8 cellular contexts compared by ENCODE assay signal in genomic region chr6:156776841-156777576, GRCh38. TPM values are rescaled to one million over a fixed set of nuclear protein-coding genes. Genes with fewer than 3 reads are reported as not detected.
DNase-seq lines count a peak whose midpoint lies in the region; ATAC-seq, FAIRE-seq and TF ChIP-seq lines count a peak whose summit lies in the region.

Gene ARID1B, plus strand, starts transcription at chr6:156777378. Its CDS starts 303 bp downstream, at chr6:156777681.

- no peaks in the 10 kb centered on the region for H3K27me3 Mint-ChIP-seq in activated CD4-positive, alpha-beta T cell treated with anti-CD3 and anti-CD28 coated beads, Interleukin-2, amount 10 ng/mL, durations not matched to agents 7 days and 5 days

- DNase-seq in AG08395 (ENCODE audit: low spot score) (peak; percentile 79), NCI-H446 treated with DMSO at 0.1 percent for 48 hours (lab: John Stamatoyannopoulos, UW) (peak; percentile 42), dedifferentiated amniotic fluid mesenchymal stem cell (ENCODE audit: extremely low spot score) (peak; percentile 74), HepG2 (ENCODE audit: low spot score) (peak; percentile 70)
- DNase-seq in activated CD4-positive, alpha-beta T cell treated with anti-CD3 and anti-CD28 coated beads, Interleukin-2, amount 10 ng/mL, durations not matched to agents 7 days and 5 days: peak; percentile 80
- peak; percentile 78 for DNase-seq in stimulated activated CD4-positive, alpha-beta T cell treated with anti-CD3 and anti-CD28 coated beads, Interleukin-4, amount 100 ng/mL, for 1 hour

- peak within 1 kb of the TSS; percentile 81 for H2AFZ ChIP-seq in HepG2 (ENCODE audit: low read length)

- BruUV-seq in HepG2 (replicated peaks; lab: Mats Ljungman, UMichigan): no TSS peak

- H3K4me3 ChIP-seq in HepG2 (replicated peaks in 1 of 3; ENCODE audit: insufficient read depth in 1 of 3, low read depth in 2 of 3, low read length in 3 of 3): peak within 1 kb of the TSS; percentile 72 to 95 (median 93)

- peaks cover 5% of the 10 kb centered on the region for H3K36me3 Mint-ChIP-seq in activated CD4-positive, alpha-beta T cell treated with anti-CD3 and anti-CD28 coated beads, Interleukin-2, amount 10 ng/mL, durations not matched to agents 7 days and 5 days (ENCODE audit: low read depth)

- TF ChIP-seq EP300 in HepG2 (IDR thresholded peaks at IDR 0.05; ENCODE audit: low read depth in 2 of 2, low read length in 2 of 2) (0 out of 4 replicates have a peak, but pooled peaks of 1 of the 2 experiments have one; percentile 3), HepG2 (CRISPR knock-in tag; IDR thresholded peaks at IDR 0.05; ENCODE audit: borderline replicate concordance) (no peak)

- under 1% methylated on average over 42 of the region's 65 CpGs for WGBS in HepG2 (ENCODE audit: low lambda C conversion rate)

- POLR2A ChIA-PET in activated CD4-positive, alpha-beta T cell treated with anti-CD3 and anti-CD28 coated beads, Interleukin-2, amount 10 ng/mL, durations not matched to agents 7 days and 5 days (lab: Charles Lee): no interaction called here
- POLR2A ChIA-PET in HepG2 (lab: Yijun Ruan, JAX): interaction anchor here (0.6 to 1.9 kb wide), 6 partner anchors 57 to 245 kb away, joined by 3 to 10 read pairs (median 6); no protein-coding TSS in a partner anchor

- peak within 1 kb of the TSS; percentile 81 for H3K4me2 ChIP-seq in HepG2 (ENCODE audit: low read depth, low read length)

- H3K9me3 ChIP-seq in HepG2 (ENCODE audit: low read length): no peaks in the 10 kb centered on the region

- H4K20me1 ChIP-seq in HepG2 (ENCODE audit: insufficient read depth, low read length): peaks cover 22% of the 10 kb centered on the region

- no peaks in the 10 kb centered on the region for H3K36me3 ChIP-seq in HepG2 (replicated peaks in 1 of 2; ENCODE audit: control insufficient read depth in 1 of 2, insufficient read depth in 2 of 2, low read length in 2 of 2)

- peaks cover 20% of the 10 kb centered on the region for H3K4me1 ChIP-seq in HepG2 (ENCODE audit: insufficient read depth, low read length)

- no peak for TF ChIP-seq CTCF in HepG2 (CRISPR knock-in tag; IDR thresholded peaks at IDR 0.05)

- TF ChIP-seq POLR2A in HepG2 (IDR thresholded peaks at IDR 0.05; ENCODE audit: insufficient read depth in 1 of 2, low read depth in 2 of 2, low read length in 2 of 2): peak; percentile 68 to 89

- peaks cover 34% of the 10 kb centered on the region for H3K79me2 ChIP-seq in HepG2 (ENCODE audit: insufficient read depth, low read length)

- peak within 1 kb of the TSS; percentile 91 for H3K4me3 Mint-ChIP-seq in activated CD4-positive, alpha-beta T cell treated with anti-CD3 and anti-CD28 coated beads, Interleukin-2, amount 10 ng/mL, durations not matched to agents 7 days and 5 days

- intact Hi-C loops in HepG2 (cut with micrococcal nuclease; ENCODE audit: unreplicated experiment): loop anchor here (1.0 to 5.0 kb wide), 3 partner anchors 56 to 215 kb away; no protein-coding TSS in a partner anchor

- H3K27ac Mint-ChIP-seq in activated CD4-positive, alpha-beta T cell treated with anti-CD3 and anti-CD28 coated beads, Interleukin-2, amount 10 ng/mL, durations not matched to agents 7 days and 5 days: peak within 1 kb of the TSS; percentile 99

- no peaks in the 10 kb centered on the region; a peak in 1 of 5 replicates for H3K27me3 ChIP-seq in HepG2 (ENCODE audit: control insufficient read depth in 1 of 2, insufficient read depth in 2 of 2, low read length in 2 of 2)

- no peaks in the 10 kb centered on the region for H3K9me3 Mint-ChIP-seq in activated CD4-positive, alpha-beta T cell treated with anti-CD3 and anti-CD28 coated beads, Interleukin-2, amount 10 ng/mL, durations not matched to agents 7 days and 5 days

- CTCF ChIA-PET in activated CD4-positive, alpha-beta T cell treated with anti-CD3 and anti-CD28 coated beads, Interleukin-2, amount 10 ng/mL, durations not matched to agents 7 days and 5 days (lab: Charles Lee): interaction anchor here (1.0 to 1.4 kb wide), 2 partner anchors 90 to 103 kb away, joined by 4 read pairs; no protein-coding TSS in a partner anchor
- CTCF ChIA-PET in HepG2 (lab: Yijun Ruan, JAX; ENCODE audit: low intra/inter-chr PET ratio, low total read pairs): no interaction called here

- peaks cover 35% of the 10 kb centered on the region for H3K4me1 Mint-ChIP-seq in activated CD4-positive, alpha-beta T cell treated with anti-CD3 and anti-CD28 coated beads, Interleukin-2, amount 10 ng/mL, durations not matched to agents 7 days and 5 days

- in situ Hi-C loops in HepG2 (cut with HindIII; ENCODE audit: extremely low pct_ligation_motif_present, low pct_unique_long_range_greater_than_20kb): no loop called here

- TF ChIP-seq RAD21 in HepG2 (CRISPR knock-in tag; IDR thresholded peaks at IDR 0.05): peak; percentile 57

- ATAC-seq in GM18867 (IDR thresholded peaks at IDR 0.05; ENCODE audit: unreplicated experiment) (peak; percentile 55), HG03095 (IDR thresholded peaks at IDR 0.05; ENCODE audit: unreplicated experiment) (peak; percentile 30), HepG2 (peak; percentile 77)

- peak within 1 kb of the TSS; percentile 99 for H3K27ac ChIP-seq in HepG2 (ENCODE audit: extremely low read length, insufficient read depth, low read length)

- peak; percentile 28 for FAIRE-seq in HepG2 (lab: Jason Lieb, UNC)

- H3K9ac ChIP-seq in HepG2 (ENCODE audit: insufficient read depth, low read depth, low read length): peak within 1 kb of the TSS; percentile 96

TF ChIP-seq in HepG2, 621 proteins besides CTCF, POLR2A, EP300 and RAD21 (continues in another document):
- TF ChIP-seq RERE (CRISPR knock-in tag; IDR thresholded peaks at IDR 0.05; ENCODE audit: low read depth): no peak
- TF ChIP-seq U2AF2 (IDR thresholded peaks at IDR 0.05; ENCODE audit: low read depth, low read length): no peak
- no peak for TF ChIP-seq ZNF839 (CRISPR knock-in tag; IDR thresholded peaks at IDR 0.05; ENCODE audit: borderline replicate concordance)
- TF ChIP-seq CREM (IDR thresholded peaks at IDR 0.05): no peak
- no peak for TF ChIP-seq CREM (CRISPR knock-in tag; IDR thresholded peaks at IDR 0.05)
- TF ChIP-seq HNRNPL (IDR thresholded peaks at IDR 0.05; ENCODE audit: low read depth, low read length): no peak

RNA-seq across cellular contexts. Expression of gene ARID1B, which starts in this region (rescaled TPM):
- total RNA-seq in activated CD4-positive, alpha-beta T cell treated with anti-CD3 and anti-CD28 coated beads, Interleukin-2, amount 10 ng/mL, durations not matched to agents 7 days and 5 days: 10 to 100 TPM; 76.8 to 89.6 TPM
- total RNA-seq in HepG2 (2016; rRNA removed; fragmentation: Illumina TruSeq; extraction: Trizol): 32.6 and 38.0 TPM in 2 replicates
- 41.7 TPM in 2 replicates for total RNA-seq in HepG2 (2016; cell fraction: cytosol; rRNA removed; fragmentation: Illumina TruSeq; extraction: Trizol; ENCODE audit: low read depth)
- total RNA-seq in HepG2 (2016; cell fraction: insoluble cytoplasmic fraction; rRNA removed; fragmentation: Illumina TruSeq; extraction: Trizol): 30.2 and 35.7 TPM in 2 replicates
- total RNA-seq in HepG2 (2016; cell fraction: membrane; rRNA removed; fragmentation: Illumina TruSeq; extraction: Trizol): 16.5 and 21.3 TPM in 2 replicates
- 130 and 139 TPM in 2 replicates for total RNA-seq in HepG2 (2016; cell fraction: nucleus; rRNA removed; fragmentation: Illumina TruSeq; extraction: Trizol)
- polyA plus RNA-seq in HepG2 (2011; rRNA removed): 20.1 and 22.5 TPM in 2 replicates
- polyA plus RNA-seq in HepG2 (2011; cell fraction: cytosol; rRNA removed): 13.6 and 13.8 TPM in 2 replicates
- polyA plus RNA-seq in HepG2 (2011; cell fraction: nucleus; rRNA removed): 47.4 and 49.3 TPM in 2 replicates
- polyA plus RNA-seq in HepG2 (2012): 25.2 and 26.7 TPM in 2 replicates
- 1.8 and 2.0 TPM in 2 replicates for polyA plus RNA-seq in HepG2 (2016; cell fraction: cytosol; fragmentation: Illumina TruSeq; extraction: Trizol; ENCODE audit: low read depth)
- 27.9 and 32.0 TPM in 2 replicates for polyA plus RNA-seq in HepG2 (2016; cell fraction: insoluble cytoplasmic fraction; fragmentation: Illumina TruSeq; extraction: Trizol; ENCODE audit: low read depth)
- 5.4 and 5.7 TPM in 2 replicates for polyA plus RNA-seq in HepG2 (2016; cell fraction: membrane; fragmentation: Illumina TruSeq; extraction: Trizol; ENCODE audit: low read depth)
- polyA plus RNA-seq in HepG2 (2016; cell fraction: nucleus; fragmentation: Illumina TruSeq; extraction: Trizol; ENCODE audit: insufficient read depth, low read depth): 44.9 and 47.2 TPM in 2 replicates
- 77.4 and 128 TPM in 2 replicates for polyA minus RNA-seq in HepG2 (2011; rRNA and poly(A)+ RNA removed; ENCODE audit: low replicate concordance)
- 40.2 and 55.4 TPM in 2 replicates for polyA minus RNA-seq in HepG2 (2011; cell fraction: cytosol; rRNA and poly(A)+ RNA removed)
- 329 and 355 TPM in 2 replicates for polyA minus RNA-seq in HepG2 (2011; cell fraction: nucleus; rRNA and poly(A)+ RNA removed)

Comparison
In these comparisons a context has a peak if more than half of its experiments do, and no peak if none do; other contexts are left out.
1. Peak in every context shown above with its lines: DNase-seq, ATAC-seq, H3K4me3 ChIP-seq and H3K27ac ChIP-seq.